ENCODE assay signal across 20 cellular contexts in the genomic region with DNA sequence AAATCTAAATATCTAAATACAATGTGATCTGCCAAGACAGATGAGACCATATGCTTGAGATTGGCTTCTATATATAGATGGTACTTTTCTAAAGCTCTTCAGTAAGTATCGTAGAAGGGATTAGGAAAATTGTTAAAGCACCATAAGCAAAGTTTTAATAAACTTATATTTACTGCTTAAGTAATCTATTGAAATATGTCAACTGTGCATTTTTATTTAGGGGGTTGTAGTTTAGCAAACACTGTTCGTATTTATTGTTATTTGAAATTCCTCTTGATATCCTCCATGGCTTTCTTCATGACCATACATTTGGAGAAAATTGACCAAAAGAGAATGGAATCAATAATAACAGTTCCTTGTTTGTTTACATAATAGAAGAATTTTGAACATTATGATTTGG.
DNase-seq lines count a peak whose midpoint lies in the region; ATAC-seq, FAIRE-seq and TF ChIP-seq lines count a peak whose summit lies in the region.
"Had no signal": no experiment of that assay in that cellular context is flagged by ENCODE, and none has a peak within 500 bp of the region (broad histone marks: within the 10 kb centered on the region; RNA-seq: fewer than 3 reads in every experiment).

No MANE protein-coding gene starts in this region.

- in situ Hi-C loops in IMR-90 (cut with MboI; ENCODE audit: low sequenced_read_pairs), result no loop called here

- CTCF ChIA-PET in A549 (lab: Yijun Ruan, JAX) (interaction anchor here (1.3 kb wide), 1 partner anchor 68 kb away, joined by 3 read pairs; no protein-coding TSS in a partner anchor), IMR-90 (lab: Yijun Ruan, JAX) (interaction anchor here (0.6 kb wide), 1 partner anchor 9 kb away, joined by 5 read pairs; no protein-coding TSS in a partner anchor), H1 (lab: Charles Lee; ENCODE audit: partially characterized antibody) (interaction anchor here (1.0 kb wide), 1 partner anchor 23 kb away, joined by 3 read pairs; no protein-coding TSS in a partner anchor)

- no peaks in the 10 kb centered on the region for H4K20me1 ChIP-seq in IMR-90 (ENCODE audit: insufficient read depth, low read length)
- H4K20me1 ChIP-seq in H1 (replicated peaks in 1 of 2; ENCODE audit: control insufficient read depth in 1 of 2, insufficient read depth in 2 of 2, low read length in 2 of 2), result peaks cover 2% of the 10 kb centered on the region in 2 experiments
- H4K20me1 ChIP-seq: BLaER1 had no signal

- H3K27me3 ChIP-seq in cardiac muscle cell (no peaks in the 10 kb centered on the region), IMR-90 (ENCODE audit: control insufficient read depth, insufficient read depth, low read length) (no peaks in the 10 kb centered on the region), H1 (replicated peaks in 1 of 4; ENCODE audit: control insufficient read depth in 3 of 4, extremely low read depth in 1 of 4, insufficient read depth in 3 of 4, low read length in 3 of 4) (no peaks in the 10 kb centered on the region)
- H3K27me3 ChIP-seq: BE2C, BLaER1 had no signal

- H3K4me1 ChIP-seq in cardiac muscle cell (ENCODE audit: low read depth) (no peaks in the 10 kb centered on the region), A549 (no peaks in the 10 kb centered on the region), IMR-90 (ENCODE audit: control insufficient read depth, insufficient read depth, low read length) (no peaks in the 10 kb centered on the region), H1 (replicated peaks in 1 of 4; ENCODE audit: control insufficient read depth in 3 of 4, insufficient read depth in 4 of 4, low read length in 3 of 4) (no peaks in the 10 kb centered on the region)
- H3K4me1 ChIP-seq: BE2C, BLaER1 had no signal

- no peak overlapping the region for H3K23ac ChIP-seq in IMR-90 (ENCODE audit: low read depth, low read length)
- H3K23ac ChIP-seq in H1 (ENCODE audit: insufficient read length), result no peak overlapping the region

- H3K56ac ChIP-seq in IMR-90 (ENCODE audit: extremely low read depth, insufficient read depth, low read length), result no peak overlapping the region
- H3K56ac ChIP-seq in H1 (replicated peaks; ENCODE audit: insufficient read length, low read depth, low read length), result no peak overlapping the region

- WGBS in A549 (ENCODE audit: missing lambda C conversion rate), result 93% methylated on average over 2 of the region's 2 CpGs
- WGBS in IMR-90 (ENCODE audit: extremely low coverage in 2 of 2, insufficient read length in 1 of 2), 2 experiments, result no CpG with 5 or more reads among the region's 2 CpGs
- WGBS in H1 (ENCODE audit: extremely low coverage in 1 of 2, insufficient coverage in 1 of 2, insufficient read length in 1 of 2, insufficient replicate concordance in 2 of 2, low coverage in 1 of 2, low lambda C conversion rate in 2 of 2, missing lambda C conversion rate in 1 of 2), 2 experiments, result 90% methylated on average over 2 of the region's 2 CpGs; no CpG with 5 or more reads in 1 of the 2 experiments

- H2BK20ac ChIP-seq in IMR-90 (ENCODE audit: low read depth, low read length) (no peak overlapping the region), H1 (ENCODE audit: low read length) (no peak overlapping the region)

- no TSS peak for BruUV-seq in IMR-90 (replicated peaks; lab: Mats Ljungman, UMichigan)

- DNase-seq in cardiac muscle cell (ENCODE audit: low read depth in 1 of 2, low spot score in 1 of 2) (no peak), left ventricle myocardium superior (no peak), A549 (ENCODE audit: low read depth in 1 of 2, low spot score in 1 of 2) (no peak), IMR-90 (no peak), H1 (ENCODE audit: low read depth in 1 of 2, low spot score in 2 of 2) (no peak)
- DNase-seq: ACHN; BE2C; C1 segment of cervical spinal cord; CD4-positive, alpha-beta memory T cell; CD4-positive, CD25-positive, alpha-beta regulatory T cell; CD8-positive, alpha-beta memory T cell; COR-L47; DMS79 treated with DMSO at 0.1 percent for 48 hours; GF-D8 had no signal

- no peak for TF ChIP-seq POLR2A in A549 (IDR thresholded peaks at IDR 0.05; ENCODE audit: low read length)
- no peak for TF ChIP-seq POLR2A in IMR-90 (IDR thresholded peaks at IDR 0.05; ENCODE audit: low read depth, low read length)
- TF ChIP-seq POLR2A in H1 (IDR thresholded peaks at IDR 0.05; ENCODE audit: control extremely low read depth in 1 of 2, low read depth in 2 of 2, low read length in 2 of 2), result no peak

- POLR2A ChIA-PET in A549 (lab: Yijun Ruan, JAX), result no interaction called here
- POLR2A ChIA-PET in IMR-90 (lab: Charles Lee; ENCODE audit: unreplicated experiment), result no interaction called here
- POLR2A ChIA-PET in H1 (lab: Charles Lee; ENCODE audit: partially characterized antibody), result no interaction called here

- ATAC-seq in left ventricle myocardium superior, result no peak
- ATAC-seq in A549, result no peak
- no peak for ATAC-seq in IMR-90 (ENCODE audit: low read depth)
- ATAC-seq in GM21515 (IDR thresholded peaks at IDR 0.05; ENCODE audit: unreplicated experiment), result no peak
- ATAC-seq in HG02885 (IDR thresholded peaks at IDR 0.05; ENCODE audit: poor library complexity, unreplicated experiment), result no peak

- no peak overlapping the region for H4K5ac ChIP-seq in IMR-90 (ENCODE audit: low read depth, low read length)
- no peak overlapping the region for H4K5ac ChIP-seq in H1 (ENCODE audit: insufficient read length, low read depth, low read length)

- dilution Hi-C loops in IMR-90 (cut with HindIII; ENCODE audit: low sequenced_read_pairs, unreplicated experiment), result no loop called here

- H3K4me2 ChIP-seq in A549 (no peak overlapping the region), IMR-90 (ENCODE audit: low read depth, low read length) (no peak overlapping the region), H1 (ENCODE audit: insufficient read depth in 1 of 2, low read depth in 2 of 2, low read length in 2 of 2) (no peak overlapping the region)
- H3K4me2 ChIP-seq: BLaER1 had no signal

- H3K27ac ChIP-seq in cardiac muscle cell (peak overlapping the region; percentile 17), A549 (no peak overlapping the region), IMR-90 (ENCODE audit: insufficient read depth, low read length) (no peak overlapping the region), H1 (ENCODE audit: low read depth, low read length) (no peak overlapping the region)
- H3K27ac ChIP-seq: 22Rv1, BLaER1 had no signal

- H3K9me3 ChIP-seq in cardiac muscle cell (ENCODE audit: low read depth), result no peaks in the 10 kb centered on the region
- no peaks in the 10 kb centered on the region for H3K9me3 ChIP-seq in A549
- no peaks in the 10 kb centered on the region for H3K9me3 ChIP-seq in IMR-90 (ENCODE audit: control insufficient read depth, insufficient read depth, low read length)
- H3K9me3 ChIP-seq in H1 (ENCODE audit: insufficient read depth in 2 of 2, low read depth in 1 of 2, low read length in 1 of 2), result no peaks in the 10 kb centered on the region; a peak in 1 of 4 replicates
- H3K9me3 ChIP-seq: BE2C, BLaER1 had no signal

- H4K8ac ChIP-seq in IMR-90 (ENCODE audit: low read depth in 2 of 2, low read length in 2 of 2) (no peak overlapping the region), H1 (ENCODE audit: extremely low read depth, insufficient read depth, low read length) (no peak overlapping the region)

- TF ChIP-seq CTCF in cardiac muscle cell (IDR thresholded peaks at IDR 0.05; ENCODE audit: low read depth, low read length) (no peak), A549 (IDR thresholded peaks at IDR 0.05) (no peak), IMR-90 (conservative IDR thresholded peaks at IDR 0.05; ENCODE audit: low read depth, low read length) (no peak), H1 (IDR thresholded peaks at IDR 0.05; ENCODE audit: control extremely low read depth in 1 of 3, insufficient read depth in 1 of 3, low read depth in 1 of 3, low read length in 3 of 3) (no peak)

- no peak for TF ChIP-seq RAD21 in A549 (conservative IDR thresholded peaks at IDR 0.05 in 1 of 2, IDR thresholded peaks at IDR 0.05 in 1 of 2)
- TF ChIP-seq RAD21 in IMR-90 (IDR thresholded peaks at IDR 0.05; ENCODE audit: low read length), result no peak
- TF ChIP-seq RAD21 in H1 (IDR thresholded peaks at IDR 0.05 in 1 of 2, conservative IDR thresholded peaks at IDR 0.05 in 1 of 2; ENCODE audit: low read depth in 2 of 2, low read length in 2 of 2), result no peak

- H4K91ac ChIP-seq in IMR-90 (ENCODE audit: insufficient read depth, low read depth, low read length) (no peak overlapping the region), H1 (replicated peaks; ENCODE audit: insufficient read length, low read length) (no peak overlapping the region)

- H3K4me3 ChIP-seq in cardiac muscle cell (no peak overlapping the region), A549 (no peak overlapping the region), IMR-90 (ENCODE audit: insufficient read depth, low read depth, low read length) (no peak overlapping the region), H1 (ENCODE audit: extremely low read depth in 1 of 4, insufficient read depth in 2 of 4, low read depth in 3 of 4, low read length in 4 of 4) (no peak overlapping the region)
- H3K4me3 ChIP-seq: BLaER1 had no signal

- H3K9ac ChIP-seq in IMR-90 (ENCODE audit: low read depth, low read length) (no peak overlapping the region), H1 (replicated peaks in 1 of 4; ENCODE audit: extremely low read depth in 1 of 4, low read depth in 3 of 4, low read length in 3 of 4) (no peak overlapping the region)
- H3K9ac ChIP-seq: BLaER1 had no signal

- TF ChIP-seq EP300 in A549 (IDR thresholded peaks at IDR 0.05) (no peak), H1 (IDR thresholded peaks at IDR 0.05; ENCODE audit: borderline replicate concordance in 1 of 2, low read depth in 2 of 2, low read length in 2 of 2) (no peak)

- H3K79me1 ChIP-seq in IMR-90 (ENCODE audit: low read depth in 1 of 2, low read length in 2 of 2), result no peaks in the 10 kb centered on the region
- H3K79me1 ChIP-seq in H1 (ENCODE audit: low read depth, low read length), result no peaks in the 10 kb centered on the region

- no peak overlapping the region for H2AFZ ChIP-seq in IMR-90 (replicated peaks; ENCODE audit: low read length, poor library complexity)
- no peak overlapping the region for H2AFZ ChIP-seq in H1 (ENCODE audit: low read length)

- no peak overlapping the region for H2AK5ac ChIP-seq in IMR-90 (ENCODE audit: low read depth, low read length)
- no peak overlapping the region for H2AK5ac ChIP-seq in H1 (ENCODE audit: low read depth, low read length)

- intact Hi-C loops in left ventricle myocardium superior (cut with micrococcal nuclease) (no loop called here), IMR-90 (cut with micrococcal nuclease) (no loop called here)

- H3K23me2 ChIP-seq in H1 (ENCODE audit: low read depth, low read length), result no peaks in the 10 kb centered on the region

- H2BK5ac ChIP-seq in IMR-90 (ENCODE audit: low read depth, low read length, poor library complexity, severe bottlenecking) (no peak overlapping the region), H1 (ENCODE audit: low read depth, low read length) (no peak overlapping the region)

- H3K14ac ChIP-seq in IMR-90 (replicated peaks; ENCODE audit: low read depth, low read length), result no peak overlapping the region
- no peak overlapping the region for H3K14ac ChIP-seq in H1 (ENCODE audit: insufficient read length)

- no peak overlapping the region for H3K4ac ChIP-seq in IMR-90 (ENCODE audit: low read depth, low read length)
- H3K4ac ChIP-seq in H1 (replicated peaks; ENCODE audit: insufficient read length, low read depth, low read length), result no peak overlapping the region

- H2BK12ac ChIP-seq in H1 (ENCODE audit: low read depth, low read length), result no peak overlapping the region

- no peak overlapping the region for H3K18ac ChIP-seq in IMR-90 (ENCODE audit: low read depth, low read length)
- H3K18ac ChIP-seq in H1 (ENCODE audit: extremely low read depth, low read length), result no peak overlapping the region

- FAIRE-seq in A549 (lab: Jason Lieb, UNC), result no peak
- FAIRE-seq in H1 (lab: Jason Lieb, UNC), result no peak
- FAIRE-seq: G401.6, GM19239 had no signal

- 0 out of 2 replicates have a peak, but pooled peaks cover 5% of the 10 kb centered on the region for H3K9me1 ChIP-seq in IMR-90 (ENCODE audit: insufficient read depth, low read length)

- H3K36me3 ChIP-seq in cardiac muscle cell (peaks cover 29% of the 10 kb centered on the region), IMR-90 (ENCODE audit: control insufficient read depth, insufficient read depth, low read length) (peaks cover 15% of the 10 kb centered on the region), H1 (ENCODE audit: control insufficient read depth in 2 of 4, insufficient read depth in 4 of 4, low read length in 3 of 4) (peaks cover 3 to 58% (median 26%) of the 10 kb centered on the region in 4 experiments; a peak in 7 of 8 replicates)
- H3K36me3 ChIP-seq: BE2C had no signal

- no peaks in the 10 kb centered on the region for H3K79me2 ChIP-seq in H1 (ENCODE audit: control insufficient read depth in 1 of 2, insufficient read depth in 2 of 2, low read length in 2 of 2)

- H2BK120ac ChIP-seq in IMR-90 (ENCODE audit: low read depth, low read length) (no peak overlapping the region), H1 (replicated peaks; ENCODE audit: low read depth, low read length) (no peak overlapping the region)

- H2AK9ac ChIP-seq in IMR-90 (replicated peaks; ENCODE audit: low read depth, low read length, poor library complexity), result no peak overlapping the region

- H2BK15ac ChIP-seq in IMR-90 (ENCODE audit: low read depth, low read length), result no peak overlapping the region
- H2BK15ac ChIP-seq in H1 (ENCODE audit: low read length), result no peak overlapping the region
